24 cellular contexts compared by ENCODE assay signal in genomic region chr7:49706106-49706505, GRCh38.
"Had no signal": no experiment of that assay in that cellular context is flagged by ENCODE, and none has a peak within 500 bp of the region (broad histone marks: within the 10 kb centered on the region; RNA-seq: fewer than 3 reads in every experiment).

No MANE protein-coding gene starts in this region.

- H3K27ac ChIP-seq: colonic mucosa, coronary artery, dorsolateral prefrontal cortex, epithelial cell of prostate, esophagus muscularis mucosa, esophagus squamous epithelium, foreskin keratinocyte, gastrocnemius medialis, gastroesophageal sphincter, heart left ventricle, heart right ventricle had no signal

- H3K9me3 ChIP-seq: colonic mucosa, esophagus muscularis mucosa, esophagus squamous epithelium, gastrocnemius medialis, gastroesophageal sphincter, heart left ventricle, heart right ventricle had no signal

- DNase-seq: colonic mucosa; cortex of kidney; dermis blood vessel endothelial cell; dorsolateral prefrontal cortex; effector CD4-positive, alpha-beta T cell; effector CD8-positive, alpha-beta T cell; effector memory CD4-positive, alpha-beta T cell; effector memory CD8-positive, alpha-beta T cell; endodermal cell; erythroblast; esophagus squamous epithelium; foreskin fibroblast; foreskin keratinocyte; foreskin melanocyte; gastrocnemius medialis; glutamatergic neuron; head of caudate nucleus; heart right ventricle had no signal

- H3K4me1 ChIP-seq: colonic mucosa, esophagus muscularis mucosa, esophagus squamous epithelium, foreskin keratinocyte, gastrocnemius medialis, gastroesophageal sphincter had no signal

- ATAC-seq: effector memory CD8-positive, alpha-beta T cell; esophagus mucosa; foreskin keratinocyte; gastrocnemius medialis; gastroesophageal sphincter had no signal

- H3K36me3 ChIP-seq: colonic mucosa, esophagus muscularis mucosa, esophagus squamous epithelium, gastrocnemius medialis, gastroesophageal sphincter, heart left ventricle, heart right ventricle had no signal

- H3K4me3 ChIP-seq: colonic mucosa, coronary artery, dorsolateral prefrontal cortex, esophagus muscularis mucosa, esophagus squamous epithelium, gastrocnemius medialis, gastroesophageal sphincter, heart left ventricle, heart right ventricle had no signal

- H3K27me3 ChIP-seq: colonic mucosa, esophagus squamous epithelium, foreskin keratinocyte, gastrocnemius medialis, heart left ventricle, heart right ventricle had no signal
